14 cellular contexts compared by ENCODE assay signal in the genomic region with DNA sequence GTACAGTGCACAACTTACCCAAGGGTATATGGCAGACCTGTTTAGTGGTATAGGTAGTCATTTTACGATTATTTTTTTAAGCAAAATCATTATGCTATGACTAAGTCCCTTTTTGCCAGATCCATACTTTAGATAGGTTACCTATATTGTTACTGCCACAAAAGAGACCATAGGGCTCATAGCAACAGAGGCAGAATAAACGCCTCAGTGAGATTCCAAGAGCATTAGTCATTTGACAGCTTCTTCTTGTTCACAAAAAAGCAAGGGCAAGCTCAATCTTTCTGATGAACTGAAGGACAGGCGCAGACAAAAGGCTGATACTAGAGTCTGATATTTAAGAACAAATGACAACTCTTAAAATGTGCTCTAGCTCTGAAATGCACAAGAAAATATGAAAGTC.
A peak's percentile ranks its signal among the peaks of the same experiment; 100 is the strongest.
DNase-seq lines count a peak whose midpoint lies in the region; ATAC-seq and TF ChIP-seq lines count a peak whose summit lies in the region.
"Had no signal": no experiment of that assay in that cellular context is flagged by ENCODE, and none has a peak within 500 bp of the region (broad histone marks: within the 10 kb centered on the region; RNA-seq: fewer than 3 reads in every experiment).

No MANE protein-coding gene starts in this region.

- no peaks in the 10 kb centered on the region for H3K4me1 ChIP-seq in SJCRH30

- peaks cover 25% of the 10 kb centered on the region for H3K4me1 Mint-ChIP-seq in osteocyte (ENCODE audit: unreplicated experiment)
- H3K4me1 Mint-ChIP-seq: activated CD4-positive, alpha-beta T cell treated with anti-CD3 and anti-CD28 coated beads for 36 hours had no signal

- TF ChIP-seq CTCF in osteocyte (IDR thresholded peaks at IDR 0.05) = no peak

- no peak overlapping the region for H3K4me3 Mint-ChIP-seq in osteocyte (ENCODE audit: unreplicated experiment)
- H3K4me3 Mint-ChIP-seq: activated CD4-positive, alpha-beta T cell treated with anti-CD3 and anti-CD28 coated beads for 36 hours had no signal

- ATAC-seq in GM21447 (IDR thresholded peaks at IDR 0.05; ENCODE audit: unreplicated experiment) = no peak
- ATAC-seq: activated CD4-positive, alpha-beta T cell treated with anti-CD3 and anti-CD28 coated beads for 36 hours; left lobe of liver had no signal

- no peaks in the 10 kb centered on the region for H3K9me3 ChIP-seq in SJCRH30 (replicated peaks)

- H3K27ac ChIP-seq in SJCRH30 = no peak overlapping the region

- no peaks in the 10 kb centered on the region for H3K36me3 Mint-ChIP-seq in osteocyte (ENCODE audit: unreplicated experiment)

- no peaks in the 10 kb centered on the region for H3K27me3 ChIP-seq in SJCRH30

- DNase-seq in DMS53 (lab: John Stamatoyannopoulos, UW) (peak; percentile 8), DMS53 treated with DMSO at 0.1 percent for 48 hours (lab: John Stamatoyannopoulos, UW; ENCODE audit: unreplicated experiment) (no peak), RKO (ENCODE audit: low spot score) (peak; percentile 70), fibroblast of peridontal ligament (ENCODE audit: extremely low read depth) (peak; percentile 20), osteocyte (ENCODE audit: extremely low spot score, unreplicated experiment) (no peak), cortex of kidney (lab: John Stamatoyannopoulos, UW) (no peak), SJCRH30 (no peak)
- DNase-seq: 8988T; activated CD4-positive, alpha-beta T cell treated with anti-CD3 and anti-CD28 coated beads for 36 hours; activated naive CD4-positive, alpha-beta T cell; effector CD8-positive, alpha-beta T cell; GDM1 had no signal

- H3K27me3 Mint-ChIP-seq in osteocyte (ENCODE audit: unreplicated experiment) = no peaks in the 10 kb centered on the region

- no peak overlapping the region for H3K4me3 ChIP-seq in SJCRH30

- no peaks in the 10 kb centered on the region for H3K36me3 ChIP-seq in SJCRH30

- H3K9me3 Mint-ChIP-seq in osteocyte (ENCODE audit: unreplicated experiment) = no peaks in the 10 kb centered on the region

- peak overlapping the region; percentile 34 for H3K27ac Mint-ChIP-seq in osteocyte (ENCODE audit: unreplicated experiment)
- H3K27ac Mint-ChIP-seq: activated CD4-positive, alpha-beta T cell treated with anti-CD3 and anti-CD28 coated beads for 36 hours had no signal

Comparison
In these comparisons a context has a peak if more than half of its experiments do, and no peak if none do; other contexts are left out.
1. DNase-seq: peak in DMS53 (single experiment), RKO (single experiment) and fibroblast of peridontal ligament (single experiment); none in DMS53 treated with DMSO at 0.1 percent for 48 hours (single experiment), osteocyte (single experiment), cortex of kidney (single experiment) and SJCRH30 (0 of 2).